ENCODE assay signal across 24 cellular contexts in the genomic region with DNA sequence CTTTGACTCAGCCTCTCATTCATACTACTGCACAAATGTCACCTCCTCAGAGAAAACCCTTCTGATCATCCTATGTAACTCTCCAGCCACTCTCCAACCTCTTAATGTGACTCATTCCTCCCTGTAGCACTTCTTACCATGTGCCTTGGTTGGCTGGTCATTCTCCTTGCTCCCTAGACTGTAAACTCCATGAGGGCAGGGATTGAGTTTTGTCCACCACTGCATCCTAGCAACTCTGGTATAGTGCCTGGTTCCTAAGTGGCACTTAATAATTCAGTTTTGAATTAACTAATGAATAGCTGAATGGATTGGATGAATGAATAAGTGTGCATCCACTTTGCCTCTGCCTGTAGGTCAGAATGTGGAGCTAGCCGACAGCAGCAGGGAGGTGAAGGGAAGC.
DNase-seq lines count a peak whose midpoint lies in the region; ATAC-seq, FAIRE-seq and TF ChIP-seq lines count a peak whose summit lies in the region.
"Had no signal": no experiment of that assay in that cellular context is flagged by ENCODE, and none has a peak within 500 bp of the region (broad histone marks: within the 10 kb centered on the region; RNA-seq: fewer than 3 reads in every experiment).

No MANE protein-coding gene starts in this region.

- H3K4me3 ChIP-seq in K562 = no peak overlapping the region
- no peak overlapping the region for H3K4me3 ChIP-seq in osteoblast (ENCODE audit: insufficient read depth, low read length)
- H3K4me3 ChIP-seq: A549; BLaER1 treated with 17β-estradiol and CSF1 and Interleukin-3, amounts not matched to agents 10 nM and 100 nM; GM23338; HAP-1 had no signal

- in situ Hi-C loops in K562 (cut with MboI) = no loop called here

- no peak for TF ChIP-seq RAD21 in K562 (CRISPR knock-in tag; conservative IDR thresholded peaks at IDR 0.05 in 1 of 2, IDR thresholded peaks at IDR 0.05 in 1 of 2)

- H3K36me3 ChIP-seq in K562 (ENCODE audit: control insufficient read depth, insufficient read depth, low read length) (no peaks in the 10 kb centered on the region), osteoblast (ENCODE audit: insufficient read depth, low read length) (no peaks in the 10 kb centered on the region)
- H3K36me3 ChIP-seq: BE2C; BLaER1 treated with 17β-estradiol and CSF1 and Interleukin-3, amounts not matched to agents 10 nM and 100 nM; HAP-1 had no signal

- TF ChIP-seq CTCF in K562 (IDR thresholded peaks at IDR 0.05 in 2 of 3, conservative IDR thresholded peaks at IDR 0.05 in 1 of 3; ENCODE audit: insufficient read depth in 2 of 3, low read depth in 1 of 3, low read length in 3 of 3) (no peak), osteoblast (IDR thresholded peaks at IDR 0.05; ENCODE audit: extremely low read depth, low read depth, low read length) (no peak)

- ATAC-seq in K562 = no peak
- ATAC-seq: A549, GM23338 had no signal

- H3K9ac ChIP-seq in K562 (ENCODE audit: insufficient read depth in 1 of 2, low read depth in 2 of 2, low read length in 2 of 2) = no peak overlapping the region
- H3K9ac ChIP-seq: BLaER1 treated with 17β-estradiol and CSF1 and Interleukin-3, amounts not matched to agents 10 nM and 100 nM had no signal

- CTCF ChIA-PET in K562 (lab: Yijun Ruan, JAX; ENCODE audit: low intra/inter-chr PET ratio) = no interaction called here

- H3K27me3 ChIP-seq in K562 (ENCODE audit: control insufficient read depth in 2 of 2, insufficient read depth in 2 of 2, low read length in 2 of 2) (no peaks in the 10 kb centered on the region), osteoblast (ENCODE audit: insufficient read depth, low read length) (peaks cover 12% of the 10 kb centered on the region)
- H3K27me3 ChIP-seq: BE2C; BLaER1 treated with 17β-estradiol and CSF1 and Interleukin-3, amounts not matched to agents 10 nM and 100 nM had no signal

- no peaks in the 10 kb centered on the region for H3K9me1 ChIP-seq in K562 (ENCODE audit: control insufficient read depth, insufficient read depth, low read length)

- H3K9me3 ChIP-seq in K562 (replicated peaks; ENCODE audit: control insufficient read depth, insufficient read depth, low read depth, low read length) = peaks cover 5% of the 10 kb centered on the region
- H3K9me3 ChIP-seq in osteoblast (ENCODE audit: low read depth, low read length) = no peaks in the 10 kb centered on the region
- H3K9me3 ChIP-seq: A549; BE2C; BLaER1 treated with 17β-estradiol and CSF1 and Interleukin-3, amounts not matched to agents 10 nM and 100 nM; HAP-1 had no signal

- H3K79me2 ChIP-seq in K562 (ENCODE audit: control insufficient read depth, insufficient read depth, low read length) (no peaks in the 10 kb centered on the region), osteoblast (ENCODE audit: insufficient read depth, low read length) (no peaks in the 10 kb centered on the region)

- no peak for TF ChIP-seq POLR2A in K562 (conservative IDR thresholded peaks at IDR 0.05)

- H3K4me1 ChIP-seq in K562 (replicated peaks in 1 of 2; ENCODE audit: control insufficient read depth in 2 of 2, insufficient read depth in 2 of 2, low read length in 2 of 2) = peaks cover 11 to 29% of the 10 kb centered on the region in 2 experiments
- H3K4me1 ChIP-seq in osteoblast (ENCODE audit: insufficient read depth, low read length) = no peaks in the 10 kb centered on the region
- H3K4me1 ChIP-seq: BE2C; BLaER1 treated with 17β-estradiol and CSF1 and Interleukin-3, amounts not matched to agents 10 nM and 100 nM had no signal

- H3K4me2 ChIP-seq in K562 (ENCODE audit: insufficient read depth, low read length) = no peak overlapping the region
- H3K4me2 ChIP-seq in osteoblast (ENCODE audit: insufficient read depth, low read length) = no peak overlapping the region
- H3K4me2 ChIP-seq: A549; BLaER1 treated with 17β-estradiol and CSF1 and Interleukin-3, amounts not matched to agents 10 nM and 100 nM; GM23338 had no signal

- BruUV-seq in K562 (replicated peaks; lab: Mats Ljungman, UMichigan) = no TSS peak

- no peak for FAIRE-seq in K562 (lab: Jason Lieb, UNC)
- FAIRE-seq: A549, D721Med, GM12891, GM18507, H54 had no signal

- no peaks in the 10 kb centered on the region for H4K20me1 ChIP-seq in K562 (replicated peaks; ENCODE audit: control insufficient read depth, insufficient read depth, low read length)
- H4K20me1 ChIP-seq in osteoblast (ENCODE audit: insufficient read depth, low read length) = no peaks in the 10 kb centered on the region
- H4K20me1 ChIP-seq: BLaER1 treated with 17β-estradiol and CSF1 and Interleukin-3, amounts not matched to agents 10 nM and 100 nM had no signal

- DNase-seq in K562 (ENCODE audit: extremely low read depth in 1 of 4, low spot score in 3 of 4) = no peak
- DNase-seq in kidney tubule cell (ENCODE audit: low spot score) = peak; percentile 4
- peak; percentile 45 for DNase-seq in osteoblast (ENCODE audit: insufficient read length, low spot score, missing footprints)
- no peak for DNase-seq in NCI-H1048 (lab: John Stamatoyannopoulos, UW)
- no peak for DNase-seq in mesenteric fat pad (ENCODE audit: low spot score)
- DNase-seq in DMS 273 treated with DMSO at 0.1 percent for 48 hours (lab: John Stamatoyannopoulos, UW) = no peak
- DNase-seq: 8988T; ACHN; AML-193; BE2C; CD4-positive, alpha-beta T cell; CD8-positive, alpha-beta memory T cell; DMS53; DMS79 treated with DMSO at 0.1 percent for 48 hours; GF-D8; HFFc6 had no signal

- 83% methylated on average over 1 of the region's 1 CpG for WGBS in K562 (ENCODE audit: insufficient coverage, low coverage, missing lambda C conversion rate)

- no peak for TF ChIP-seq EP300 in K562 (IDR thresholded peaks at IDR 0.05; ENCODE audit: low read length)

- H2AFZ ChIP-seq in K562 (ENCODE audit: low read depth, low read length) = no peak overlapping the region
- H2AFZ ChIP-seq in osteoblast (ENCODE audit: low read length) = no peak overlapping the region
- H2AFZ ChIP-seq: GM23338 had no signal

- intact Hi-C loops in K562 (cut with micrococcal nuclease) = no loop called here

- POLR2A ChIA-PET in K562 (lab: Yijun Ruan, JAX) = interaction anchor here (1.0 to 1.3 kb wide), 2 partner anchors 14 to 205 kb away, joined by 3 to 4 read pairs; no protein-coding TSS in a partner anchor

- H3K27ac ChIP-seq in K562 (ENCODE audit: extremely low read depth, low read depth, low read length) (no peak overlapping the region), osteoblast (ENCODE audit: low read depth, low read length) (no peak overlapping the region)
- H3K27ac ChIP-seq: A549; BLaER1 treated with 17β-estradiol and CSF1 and Interleukin-3, amounts not matched to agents 10 nM and 100 nM had no signal

TF ChIP-seq in K562, 482 proteins besides CTCF, POLR2A, EP300 and RAD21:
- no peak for TF ChIP-seq IRF2 (CRISPR knock-in tag; IDR thresholded peaks at IDR 0.05)
- TF ChIP-seq TRIM28 (IDR thresholded peaks at IDR 0.05) = peak; percentile 83
- TF ChIP-seq ZNF444 (CRISPR knock-in tag; IDR thresholded peaks at IDR 0.05) = no peak
- TF ChIP-seq ZNF316 (IDR thresholded peaks at IDR 0.05) = peak; percentile 88
- TF ChIP-seq CBX3 (IDR thresholded peaks at IDR 0.05; ENCODE audit: borderline replicate concordance in 1 of 2, low read length in 2 of 2) = 0 out of 3 replicates have a peak, but pooled peaks of 1 of the 2 experiments have one; percentile 43
- peak in 1 of 2 experiments; percentile 57; a peak in 2 of 4 replicates for TF ChIP-seq TRIM24 (IDR thresholded peaks at IDR 0.05)
TF ChIP-seq in K562: peak in this region for 4.

Comparison
In these comparisons a context has a peak if more than half of its experiments do, and no peak if none do; other contexts are left out.
1. DNase-seq: peak in kidney tubule cell (single experiment) and osteoblast (single experiment); none in K562 (0 of 4), NCI-H1048 (single experiment), mesenteric fat pad (single experiment) and DMS 273 treated with DMSO at 0.1 percent for 48 hours (single experiment).